In genomic region chr12:59744564-59744963, GRCh38 we compare ENCODE assay signal across 27 cellular contexts.
"Had no signal": no experiment of that assay in that cellular context is flagged by ENCODE, and none has a peak within 500 bp of the region (broad histone marks: within the 10 kb centered on the region; RNA-seq: fewer than 3 reads in every experiment).

No MANE protein-coding gene starts in this region.

- DNase-seq: activated B cell treated with CpG ODN at 0.5 μM for 24 hours; activated CD4-positive, alpha-beta T cell treated with anti-CD3 and anti-CD28 coated beads for 48 hours; activated CD4-positive, alpha-beta T cell treated with anti-CD3 and anti-CD28 coated beads, Interleukin-2, amount 50 U/mL, for 1 hour; activated CD4-positive, alpha-beta T cell treated with anti-CD3 and anti-CD28 coated beads, Interleukin-2, amount 50 U/mL, for 48 hours; activated CD8-positive, alpha-beta memory T cell treated with anti-CD3 and anti-CD28 coated beads for 24 hours; activated CD8-positive, alpha-beta T cell treated with anti-CD3 and anti-CD28 coated beads for 36 hours; activated effector memory CD4-positive, alpha-beta T cell treated with Interleukin-2 at 50 U/mL for 16 hours; activated gamma-delta T cell treated with Interleukin-2 at 50 U/mL for 16 hours; activated naive CD4-positive, alpha-beta T cell treated with anti-CD3 and anti-CD28 coated beads, Interleukin-2, amount 50 U/mL, for 16 hours; activated naive CD4-positive, alpha-beta T cell treated with Interleukin-2 at 50 U/mL for 16 hours; activated T-cell treated with anti-CD3 and anti-CD28 coated beads, Interleukin-2, amount 50 U/mL, for 4 hours; amniotic stem cell; anterior cingulate cortex; brain microvascular endothelial cell; caudate nucleus; cortex of kidney; effector CD8-positive, alpha-beta T cell; esophagus squamous epithelium; foreskin melanocyte; T-helper 1 cell; T-helper 17 cell; T1000; WERI-Rb-1 had no signal

- H3K27me3 ChIP-seq: brain microvascular endothelial cell, esophagus squamous epithelium, gastroesophageal sphincter had no signal

- H3K27ac ChIP-seq: brain microvascular endothelial cell, epithelial cell of prostate, esophagus squamous epithelium, gastroesophageal sphincter, WERI-Rb-1 had no signal

- H3K36me3 ChIP-seq: brain microvascular endothelial cell, WERI-Rb-1 had no signal

- ATAC-seq: activated CD4-positive, CD25-positive, alpha-beta regulatory T cell treated with anti-CD3 and anti-CD28 coated beads, Interleukin-2, amount 50 U/mL, for 24 hours; activated CD8-positive, alpha-beta T cell treated with anti-CD3 and anti-CD28 coated beads for 36 hours; activated T-cell treated with anti-CD3 and anti-CD28 coated beads, Interleukin-2, amount 50 U/mL, for 4 hours; activated T-helper 17 cell treated with anti-CD3 and anti-CD28 coated beads, Interleukin-2, amount 50 U/mL, for 72 hours; gastroesophageal sphincter; T-helper 17 cell had no signal

- H3K9me3 ChIP-seq: esophagus squamous epithelium, gastroesophageal sphincter had no signal

- H3K4me1 ChIP-seq: esophagus squamous epithelium, gastroesophageal sphincter had no signal

- H3K4me3 ChIP-seq: esophagus squamous epithelium, gastroesophageal sphincter had no signal
